In the genomic region with DNA sequence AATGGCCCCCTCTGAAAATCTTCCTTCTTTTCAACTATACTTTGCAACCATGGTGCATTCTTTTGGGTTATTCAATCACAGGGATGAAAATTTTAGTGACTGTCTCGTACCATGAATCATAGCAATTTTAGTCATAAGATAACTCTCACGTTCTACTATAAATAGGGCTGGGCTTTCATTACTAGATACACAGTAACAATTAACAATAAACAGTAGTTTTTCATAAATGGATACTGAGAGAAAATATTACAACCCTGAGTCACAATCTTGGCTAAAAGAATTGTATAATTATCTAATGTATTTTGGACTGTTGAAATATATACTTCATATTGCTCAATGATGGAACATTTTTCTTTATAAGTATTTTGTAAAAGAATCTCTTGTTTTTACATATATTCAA, we compare ENCODE assay signal across 1 cellular context.
A peak's percentile ranks its signal among the peaks of the same experiment; 100 is the strongest.
TF ChIP-seq lines count a peak whose summit lies in the region.

No MANE protein-coding gene starts in this region.

TF ChIP-seq in SK-N-SH, 30 proteins besides CTCF, POLR2A, EP300 and RAD21 (continued from another document):
- TF ChIP-seq ZBTB33 (IDR thresholded peaks at IDR 0.05; ENCODE audit: borderline replicate concordance, low read depth) (no peak), ELF1 (IDR thresholded peaks at IDR 0.05) (no peak), JUND (IDR thresholded peaks at IDR 0.05) (peak; percentile 41), YY1 (IDR thresholded peaks at IDR 0.05; ENCODE audit: low read depth) (no peak), GABPA (IDR thresholded peaks at IDR 0.05; ENCODE audit: low read depth) (no peak), USF2 (IDR thresholded peaks at IDR 0.05; ENCODE audit: borderline replicate concordance, low read depth, low read length) (no peak)
